ENCODE assay signal across 17 cellular contexts in genomic region chr2:100215375-100215774, GRCh38.
DNase-seq lines count a peak whose midpoint lies in the region; ATAC-seq and TF ChIP-seq lines count a peak whose summit lies in the region.
"Had no signal": no experiment of that assay in that cellular context is flagged by ENCODE, and none has a peak within 500 bp of the region (broad histone marks: within the 10 kb centered on the region; RNA-seq: fewer than 3 reads in every experiment).

No MANE protein-coding gene starts in this region.

- no peak for TF ChIP-seq CTCF in ascending aorta (IDR thresholded peaks at IDR 0.05)
- TF ChIP-seq CTCF in tibial artery (IDR thresholded peaks at IDR 0.05) = no peak
- no peak for TF ChIP-seq CTCF in GM10248 (IDR thresholded peaks at IDR 0.05; ENCODE audit: control extremely low read depth, extremely low read depth, low read depth, missing control alignments)
- no peak for TF ChIP-seq CTCF in uterus (IDR thresholded peaks at IDR 0.05)

- no peaks in the 10 kb centered on the region for H3K27me3 ChIP-seq in BLaER1 treated with 17β-estradiol and CSF1 and Interleukin-3, amounts not matched to agents 10 nM and 100 nM
- H3K27me3 ChIP-seq in ascending aorta = no peaks in the 10 kb centered on the region
- H3K27me3 ChIP-seq in muscle layer of colon (ENCODE audit: control insufficient read depth in 1 of 2, insufficient read depth in 2 of 2, low read length in 2 of 2) = no peaks in the 10 kb centered on the region
- H3K27me3 ChIP-seq in tibial artery = no peaks in the 10 kb centered on the region
- no peaks in the 10 kb centered on the region for H3K27me3 ChIP-seq in uterus

- CTCF ChIA-PET in GM10248 (lab: Yijun Ruan, JAX) = no interaction called here

- intact Hi-C loops in ascending aorta (cut with DNase I) (no loop called here), tibial artery (cut with DNase I; ENCODE audit: low total_unique reads) (no loop called here), uterus (cut with DNase I; ENCODE audit: low total_unique reads) (no loop called here)

- no peak overlapping the region for H3K4me3 ChIP-seq in BLaER1 treated with 17β-estradiol and CSF1 and Interleukin-3, amounts not matched to agents 10 nM and 100 nM
- no peak overlapping the region for H3K4me3 ChIP-seq in ascending aorta
- H3K4me3 ChIP-seq in muscle layer of colon (ENCODE audit: low read depth in 1 of 2, low read length in 2 of 2) = no peak overlapping the region
- H3K4me3 ChIP-seq in tibial artery = no peak overlapping the region
- H3K4me3 ChIP-seq in uterus = no peak overlapping the region
- H3K4me3 ChIP-seq: GM23338 had no signal

- H4K20me1 ChIP-seq in BLaER1 treated with 17β-estradiol and CSF1 and Interleukin-3, amounts not matched to agents 10 nM and 100 nM = no peaks in the 10 kb centered on the region

- no peak for ATAC-seq in GM21576 (IDR thresholded peaks at IDR 0.05; ENCODE audit: unreplicated experiment)
- ATAC-seq: GM23338, HCT116 had no signal

- POLR2A ChIA-PET in GM10248 (lab: Yijun Ruan, JAX) = no interaction called here

- no peaks in the 10 kb centered on the region for H3K9me3 ChIP-seq in BLaER1 treated with 17β-estradiol and CSF1 and Interleukin-3, amounts not matched to agents 10 nM and 100 nM (replicated peaks in 1 of 11)
- H3K9me3 ChIP-seq in ascending aorta (no peaks in the 10 kb centered on the region), muscle layer of colon (ENCODE audit: low read length) (no peaks in the 10 kb centered on the region), tibial artery (no peaks in the 10 kb centered on the region), uterus (no peaks in the 10 kb centered on the region)

- H3K4me2 ChIP-seq in BLaER1 treated with 17β-estradiol and CSF1 and Interleukin-3, amounts not matched to agents 10 nM and 100 nM = peak overlapping the region in 5 of 11 experiments; percentile 4 to 78 (median 74); a peak in 5 of 22 replicates
- H3K4me2 ChIP-seq: GM23338 had no signal

- TF ChIP-seq POLR2A in uterus (IDR thresholded peaks at IDR 0.05) = no peak

- no peaks in the 10 kb centered on the region for H3K36me3 ChIP-seq in BLaER1 treated with 17β-estradiol and CSF1 and Interleukin-3, amounts not matched to agents 10 nM and 100 nM
- H3K36me3 ChIP-seq in ascending aorta = no peaks in the 10 kb centered on the region
- H3K36me3 ChIP-seq in muscle layer of colon (ENCODE audit: insufficient read depth, low read length) = no peaks in the 10 kb centered on the region
- H3K36me3 ChIP-seq in tibial artery = no peaks in the 10 kb centered on the region
- no peaks in the 10 kb centered on the region for H3K36me3 ChIP-seq in uterus

- DNase-seq in ascending aorta (ENCODE audit: low spot score in 2 of 2) = no peak
- DNase-seq in tibial artery = no peak
- DNase-seq in GM10248 (ENCODE audit: extremely low spot score) = no peak
- DNase-seq in uterus = no peak
- DNase-seq: KG1; MV-4-11; NCI-H1694 treated with DMSO at 0.1 percent for 48 hours; NCI-H510A; NCI-H748 treated with DMSO at 0.1 percent for 48 hours; NK-92 treated with Interleukin-12 subunit alpha and Interleukin-12 subunit beta, amount 100 ng/mL, for 24 hours; RPMI8226; SIG-M5 had no signal

- peak overlapping the region in 6 of 11 experiments; percentile 51 to 79 (median 64); a peak in 9 of 22 replicates for H3K27ac ChIP-seq in BLaER1 treated with 17β-estradiol and CSF1 and Interleukin-3, amounts not matched to agents 10 nM and 100 nM
- H3K27ac ChIP-seq in ascending aorta (peak overlapping the region; percentile 66 to 78), muscle layer of colon (ENCODE audit: low read depth, low read length) (peak overlapping the region; percentile 24), tibial artery (peak overlapping the region; percentile 74), uterus (peak overlapping the region in 1 of 2 donors; percentile 15)

- peaks cover 0 to 59% (median 33%) of the 10 kb centered on the region in 10 experiments; a peak in 15 of 20 replicates for H3K4me1 ChIP-seq in BLaER1 treated with 17β-estradiol and CSF1 and Interleukin-3, amounts not matched to agents 10 nM and 100 nM
- H3K4me1 ChIP-seq in ascending aorta = peaks cover 9 to 27% of the 10 kb centered on the region in 2 donors
- H3K4me1 ChIP-seq in muscle layer of colon (ENCODE audit: insufficient read depth, low read length) = peaks cover 38% of the 10 kb centered on the region
- H3K4me1 ChIP-seq in tibial artery = peaks cover 0 to 39% (median 32%) of the 10 kb centered on the region in 4 donors
- no peaks in the 10 kb centered on the region for H3K4me1 ChIP-seq in uterus

- no peak overlapping the region for H3K9ac ChIP-seq in BLaER1 treated with 17β-estradiol and CSF1 and Interleukin-3, amounts not matched to agents 10 nM and 100 nM
- H3K9ac ChIP-seq in muscle layer of colon (ENCODE audit: low read length) = no peak overlapping the region
